In the genomic region with DNA sequence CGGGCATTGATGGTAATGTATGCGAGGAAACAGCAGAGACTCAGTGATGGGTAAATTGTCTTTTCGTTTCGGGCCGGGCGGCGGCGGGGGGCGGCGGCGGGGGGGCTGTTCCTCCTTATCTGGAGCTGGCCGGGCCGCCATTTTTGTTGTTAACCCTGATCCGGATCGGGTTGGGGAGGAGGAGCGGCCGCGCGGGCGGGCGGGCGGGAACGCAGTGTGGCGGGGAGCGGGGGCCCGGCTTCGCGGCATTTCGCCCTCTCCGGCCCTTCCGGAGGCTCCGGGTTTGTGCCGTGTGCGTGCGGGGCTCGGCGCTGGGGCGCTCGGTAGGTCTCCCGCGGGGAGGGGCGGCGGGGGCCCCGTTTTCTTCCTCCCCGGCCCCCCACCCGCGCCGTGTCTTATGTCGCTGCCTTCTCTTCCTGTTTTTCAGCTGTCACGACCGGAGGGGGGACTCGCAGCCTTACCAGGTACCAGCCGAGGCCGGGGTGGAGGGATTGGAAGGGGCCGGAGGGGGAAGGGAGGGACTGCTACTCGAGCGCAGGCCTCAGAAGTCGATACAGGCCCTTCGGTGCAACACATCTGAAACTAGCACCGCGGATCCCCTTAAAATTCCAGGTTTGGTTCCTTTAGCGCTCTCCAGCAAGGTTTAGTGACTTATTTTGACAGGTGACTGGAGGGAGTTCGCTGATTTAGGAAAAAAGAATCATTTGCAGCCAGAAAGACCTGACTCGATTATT, we compare ENCODE assay signal across 8 cellular contexts. TPM values are rescaled to one million over a fixed set of nuclear protein-coding genes. Genes with fewer than 3 reads are reported as not detected.
A peak's percentile ranks its signal among the peaks of the same experiment; 100 is the strongest.
DNase-seq lines count a peak whose midpoint lies in the region; ATAC-seq and TF ChIP-seq lines count a peak whose summit lies in the region.

No MANE protein-coding gene starts in this region.

- H3K27ac Mint-ChIP-seq in progenitor cell of endocrine pancreas: peak overlapping the region; percentile 99
- H3K27ac Mint-ChIP-seq in type B pancreatic cell: peak overlapping the region; percentile 93

- H3K27me3 Mint-ChIP-seq in progenitor cell of endocrine pancreas (no peaks in the 10 kb centered on the region), type B pancreatic cell (no peaks in the 10 kb centered on the region)

- no peaks in the 10 kb centered on the region for H3K9me3 ChIP-seq in SU-DHL-6 (ENCODE audit: insufficient read depth, low read length)

- 0 to 1% (median 1%) methylated on average over 41 to 64 of the region's 64 CpGs for WGBS in adipose tissue, 3 donors

- H3K4me1 Mint-ChIP-seq in progenitor cell of endocrine pancreas (ENCODE audit: low read depth) (peaks cover 36% of the 10 kb centered on the region), type B pancreatic cell (ENCODE audit: unreplicated experiment) (peaks cover 32% of the 10 kb centered on the region)

- H3K9me2 ChIP-seq in SU-DHL-6 (replicated peaks; ENCODE audit: insufficient read depth, low read length): no peaks in the 10 kb centered on the region

- peak overlapping the region; percentile 84 for H3K4me2 ChIP-seq in SU-DHL-6 (ENCODE audit: low read depth, low read length, poor library complexity, severe bottlenecking)

- no peaks in the 10 kb centered on the region for H3K27me3 ChIP-seq in SU-DHL-6 (ENCODE audit: low read length)

- no peak for TF ChIP-seq CTCF in SU-DHL-6 (IDR thresholded peaks at IDR 0.05; ENCODE audit: insufficient read depth, low read length, poor library complexity, severe bottlenecking)
- no peak for TF ChIP-seq CTCF in progenitor cell of endocrine pancreas (IDR thresholded peaks at IDR 0.05; ENCODE audit: unreplicated experiment)
- no peak for TF ChIP-seq CTCF in type B pancreatic cell (conservative IDR thresholded peaks at IDR 0.05)

- H2AFZ ChIP-seq in SU-DHL-6 (ENCODE audit: low read depth, low read length, severe bottlenecking): no peak overlapping the region

- peak overlapping the region; percentile 92 for H3K27ac ChIP-seq in SU-DHL-6 (ENCODE audit: low read depth, low read length)
- H3K27ac ChIP-seq in adipose tissue (ENCODE audit: low read depth, low read length): peak overlapping the region; percentile 96

- H3K79me2 ChIP-seq in SU-DHL-6 (ENCODE audit: insufficient read depth, low read length): peaks cover 60% of the 10 kb centered on the region

- H3K36me3 Mint-ChIP-seq in progenitor cell of endocrine pancreas (ENCODE audit: insufficient read depth) (peaks cover 20% of the 10 kb centered on the region), type B pancreatic cell (peaks cover 40% of the 10 kb centered on the region)

- peak; percentile 21 for ATAC-seq in HG03342 (IDR thresholded peaks at IDR 0.05; ENCODE audit: unreplicated experiment)
- ATAC-seq in left cardiac atrium: peak; percentile 18 to 23

- H3K4me3 Mint-ChIP-seq in progenitor cell of endocrine pancreas (ENCODE audit: low read depth) (peak overlapping the region; percentile 98), type B pancreatic cell (peak overlapping the region; percentile 99)

- peaks cover 42% of the 10 kb centered on the region for H3K36me3 ChIP-seq in SU-DHL-6 (ENCODE audit: low read length)

- H3F3A ChIP-seq in SU-DHL-6 (ENCODE audit: insufficient read depth): peaks cover 13% of the 10 kb centered on the region; the same call in 1 of the 2 replicates

- H3K9me3 Mint-ChIP-seq in progenitor cell of endocrine pancreas (ENCODE audit: low read depth) (no peaks in the 10 kb centered on the region), type B pancreatic cell (no peaks in the 10 kb centered on the region)

- peak overlapping the region; percentile 94 for H3K4me3 ChIP-seq in SU-DHL-6 (ENCODE audit: insufficient read depth, low read length, poor library complexity, severe bottlenecking)

- intact Hi-C loops in left cardiac atrium (cut with DNase I): no loop called here

- peak overlapping the region; percentile 83 for H3K9ac ChIP-seq in SU-DHL-6 (ENCODE audit: low read length)

- peak; percentile 49 for DNase-seq in NCI-H748 (lab: John Stamatoyannopoulos, UW; ENCODE audit: unreplicated experiment)
- DNase-seq in NCI-H748 treated with DMSO at 0.1 percent for 48 hours (lab: John Stamatoyannopoulos, UW): no peak
- peak; percentile 82 for DNase-seq in left cardiac atrium
- DNase-seq in progenitor cell of endocrine pancreas (ENCODE audit: low spot score, unreplicated experiment): peak; percentile 44
- peak; percentile 71 for DNase-seq in type B pancreatic cell (ENCODE audit: extremely low spot score, unreplicated experiment)

- peaks cover 35% of the 10 kb centered on the region for H4K20me1 ChIP-seq in SU-DHL-6 (ENCODE audit: low read depth, low read length)

RNA-seq across cellular contexts. Expression of gene WAC, which starts 0.8 kb away (rescaled TPM):
- polyA plus RNA-seq in adipose tissue: 10 to 100 TPM; 26.7 to 47.2 (median 39.8) TPM
- 10 to 100 TPM; 86.6 to 98.1 TPM for total RNA-seq in left cardiac atrium
- 133 and 140 TPM in 2 replicates for total RNA-seq in progenitor cell of endocrine pancreas
- 110 and 115 TPM in 2 replicates for total RNA-seq in type B pancreatic cell (ENCODE audit: low replicate concordance)
